In genomic region chr10:115001506-115002381, GRCh38 we compare ENCODE assay signal across 8 cellular contexts.
DNase-seq lines count a peak whose midpoint lies in the region; ATAC-seq lines count a peak whose summit lies in the region.

No MANE protein-coding gene starts in this region.

- H3K36me3 Mint-ChIP-seq in memory B cell = no peaks in the 10 kb centered on the region

- DNase-seq in SJSA1 (ENCODE audit: low read depth in 1 of 2, low spot score in 2 of 2) (peak; percentile 67 to 82), memory B cell (ENCODE audit: low spot score in 2 of 2) (no peak), NCI-H2081 (lab: John Stamatoyannopoulos, UW) (no peak), NCI-H345 treated with DMSO at 0.1 percent for 48 hours (lab: John Stamatoyannopoulos, UW; ENCODE audit: unreplicated experiment) (no peak), mucosa of gallbladder (ENCODE audit: low spot score) (no peak)
- no peak for DNase-seq in activated naive CD4-positive, alpha-beta T cell (lab: John Stamatoyannopoulos, UW)

- H3K4me3 ChIP-seq in SJSA1 = peak overlapping the region; percentile 17

- peaks cover 32% of the 10 kb centered on the region for H3K4me1 ChIP-seq in SJSA1 (replicated peaks)

- peak overlapping the region; percentile 85 for H3K4me3 Mint-ChIP-seq in memory B cell

- no peaks in the 10 kb centered on the region for H3K9me3 ChIP-seq in SJSA1 (replicated peaks)

- H3K27ac Mint-ChIP-seq in memory B cell = peak overlapping the region; percentile 92

- H3K27ac ChIP-seq in SJSA1 = peak overlapping the region; percentile 85

- H3K27me3 ChIP-seq in SJSA1 (replicated peaks) = 0 out of 2 replicates have a peak, but pooled peaks cover 3% of the 10 kb centered on the region

- peak; percentile 53 for ATAC-seq in GM18520 (IDR thresholded peaks at IDR 0.05; ENCODE audit: unreplicated experiment)
- ATAC-seq in HG02938 (IDR thresholded peaks at IDR 0.05; ENCODE audit: unreplicated experiment) = peak; percentile 70
- ATAC-seq in memory B cell (ENCODE audit: low read depth) = peak; percentile 72

- H3K36me3 ChIP-seq in SJSA1 = no peaks in the 10 kb centered on the region

- H3K4me1 Mint-ChIP-seq in memory B cell = peaks cover 22% of the 10 kb centered on the region

- H3K27me3 Mint-ChIP-seq in memory B cell = peaks cover 2% of the 10 kb centered on the region

- H3K9me3 Mint-ChIP-seq in memory B cell = peaks cover 1% of the 10 kb centered on the region

Comparison
In these comparisons a context has a peak if more than half of its experiments do, and no peak if none do; other contexts are left out.
1. DNase-seq: peak in SJSA1 (2 of 2); none in memory B cell (0 of 2), NCI-H2081 (0 of 2), NCI-H345 treated with DMSO at 0.1 percent for 48 hours (single experiment), mucosa of gallbladder (single experiment) and activated naive CD4-positive, alpha-beta T cell (0 of 4).
2. Peak in every context shown above with its lines, with median percentiles within 50 percentile points of each other: ATAC-seq.